Comparison of ENCODE assay signal across 11 cellular contexts in genomic region chr1:165686971-165687433, GRCh38. TPM values are rescaled to one million over a fixed set of nuclear protein-coding genes. Genes with fewer than 3 reads are reported as not detected.
DNase-seq lines count a peak whose midpoint lies in the region; ATAC-seq, FAIRE-seq and TF ChIP-seq lines count a peak whose summit lies in the region.
"Had no signal": no experiment of that assay in that cellular context is flagged by ENCODE, and none has a peak within 500 bp of the region (broad histone marks: within the 10 kb centered on the region; RNA-seq: fewer than 3 reads in every experiment).

No MANE protein-coding gene starts in this region.

- peak overlapping the region; percentile 77 for H3K27ac ChIP-seq in GM12878 (ENCODE audit: control insufficient read depth, insufficient read depth)
- H3K27ac ChIP-seq: tibial nerve had no signal

- no peak for DNase-seq in GM12878 (ENCODE audit: low read depth, low spot score)
- DNase-seq in GM20000 (ENCODE audit: low spot score), result no peak
- DNase-seq in DMS79 treated with DMSO at 0.1 percent for 48 hours (lab: John Stamatoyannopoulos, UW), result no peak
- no peak for DNase-seq in hepatic stellate cell (ENCODE audit: low spot score)
- DNase-seq: activated naive CD8-positive, alpha-beta T cell treated with anti-CD3 and anti-CD28 coated beads, Interleukin-2, amount 10 ng/mL, durations not matched to agents 7 days and 5 days; stimulated activated CD4-positive, alpha-beta T cell treated with anti-CD3 and anti-CD28 coated beads, Interleukin-4, amount 100 ng/mL, for 24 hours had no signal

- H3K9ac ChIP-seq in GM12878 (ENCODE audit: control insufficient read depth, insufficient read depth, low read length), result no peak overlapping the region

- peaks cover 0 to 28% of the 10 kb centered on the region in 2 experiments; a peak in 3 of 4 replicates for H3K36me3 ChIP-seq in GM12878 (ENCODE audit: control insufficient read depth in 2 of 2, insufficient read depth in 2 of 2, low read length in 1 of 2)

- intact Hi-C loops in GM12878 (cut with micrococcal nuclease; ENCODE audit: unreplicated experiment), result no loop called here

- H3K79me2 ChIP-seq in GM12878 (ENCODE audit: control insufficient read depth, insufficient read depth, low read length), result peaks cover 18% of the 10 kb centered on the region

- TF ChIP-seq POLR2A in GM18505 (IDR thresholded peaks at IDR 0.05; ENCODE audit: borderline replicate concordance, extremely low read depth, insufficient read depth, insufficient read length), result no peak
- TF ChIP-seq POLR2A in GM12878 (IDR thresholded peaks at IDR 0.05; ENCODE audit: low read depth, low read length), result no peak

- no peak overlapping the region; the same call in 1 of the 2 replicates for H2AFZ ChIP-seq in GM12878 (ENCODE audit: control insufficient read depth, low read depth, low read length)

- peak overlapping the region; percentile 21; the same call in 1 of the 2 replicates for H3K4me3 ChIP-seq in GM12878
- H3K4me3 ChIP-seq: tibial nerve had no signal

- BruUV-seq in GM12878 (replicated peaks; lab: Mats Ljungman, UMichigan), result no TSS peak

- SMC1A ChIA-PET in GM12878 (lab: Charles Lee; ENCODE audit: uncharacterized antibody, unreplicated experiment), result interaction anchor here (0.6 to 2.5 kb wide), 14 partner anchors 11 to 228 kb away, joined by 3 to 26 read pairs (median 4); partner anchors contain the start of genes ALDH9A1 and MGST3

- WGBS in GM12878 (ENCODE audit: insufficient coverage, insufficient replicate concordance, low lambda C conversion rate, missing lambda C conversion rate), result 34% methylated on average over 2 of the region's 2 CpGs

- ATAC-seq in GM18505 (IDR thresholded peaks at IDR 0.05; ENCODE audit: unreplicated experiment) (peak; percentile 33), GM21381 (IDR thresholded peaks at IDR 0.05; ENCODE audit: unreplicated experiment) (peak; percentile 31), HG03354 (IDR thresholded peaks at IDR 0.05; ENCODE audit: poor library complexity, severe bottlenecking, unreplicated experiment) (peak; percentile 38), GM12878 (peak; percentile 64)

- no peaks in the 10 kb centered on the region for H3K27me3 ChIP-seq in GM12878 (replicated peaks in 1 of 2; ENCODE audit: control insufficient read depth in 2 of 2, insufficient read depth in 2 of 2, low read length in 1 of 2)
- H3K27me3 ChIP-seq: tibial nerve had no signal

- TF ChIP-seq CTCF in GM12878 (IDR thresholded peaks at IDR 0.05 in 2 of 3, conservative IDR thresholded peaks at IDR 0.05 in 1 of 3; ENCODE audit: control insufficient read depth in 2 of 3, extremely low read depth in 1 of 3, insufficient read depth in 1 of 3, low read depth in 3 of 3, low read length in 3 of 3) (no peak), GM20000 (IDR thresholded peaks at IDR 0.05; ENCODE audit: extremely low read depth, missing control alignments) (no peak)

- no peak for FAIRE-seq in GM12878 (lab: Jason Lieb, UNC)
- FAIRE-seq: frontal cortex had no signal

- no peaks in the 10 kb centered on the region; the same call in 2 of the 3 replicates for H3K9me3 ChIP-seq in GM12878 (replicated peaks; ENCODE audit: control insufficient read depth, insufficient read depth, low read length)

- no peaks in the 10 kb centered on the region for H4K20me1 ChIP-seq in GM12878 (ENCODE audit: control insufficient read depth, insufficient read depth)

- in situ Hi-C loops in GM12878 (cut with MboI), result no loop called here

- H3K4me2 ChIP-seq in GM12878 (ENCODE audit: control insufficient read depth, insufficient read depth), result peak overlapping the region; percentile 45; the same call in 1 of the 2 replicates

- POLR2A ChIA-PET in GM12878 (lab: Charles Lee), result interaction anchor here (1.5 kb wide), 1 partner anchor 11 kb away, joined by 13 read pairs; the partner anchor contains the start of gene ALDH9A1

- H3K4me1 ChIP-seq in GM12878 (ENCODE audit: control insufficient read depth, insufficient read depth, low read length), result peaks cover 10% of the 10 kb centered on the region
- H3K4me1 ChIP-seq: tibial nerve had no signal

- RAD21 ChIA-PET in GM12878 (lab: Charles Lee; ENCODE audit: unreplicated experiment), result interaction anchor here (0.8 to 2.2 kb wide), 10 partner anchors 11 to 142 kb away, joined by 3 to 21 read pairs (median 3); partner anchors contain the start of genes ALDH9A1 and TMCO1

- TF ChIP-seq RAD21 in GM12878 (IDR thresholded peaks at IDR 0.05; ENCODE audit: insufficient read depth, low read depth, low read length), result no peak

- CTCF ChIA-PET in GM12878 (lab: Yijun Ruan, JAX), result interaction anchor here (0.9 to 6.5 kb wide), 19 partner anchors 11 to 234 kb away, joined by 3 to 62 read pairs (median 6); partner anchors contain the start of gene ALDH9A1

- TF ChIP-seq EP300 in GM12878 (IDR thresholded peaks at IDR 0.05; ENCODE audit: borderline replicate concordance in 1 of 2, control insufficient read depth in 1 of 2, low read depth in 2 of 2, low read length in 2 of 2), result no peak

TF ChIP-seq in GM12878, 131 proteins besides CTCF, POLR2A, EP300 and RAD21 (continues in another document):
- 0 out of 4 replicates have a peak, but pooled peaks of 1 of the 2 experiments have one; percentile 1 for TF ChIP-seq ETV6 (conservative IDR thresholded peaks at IDR 0.05 in 1 of 2, IDR thresholded peaks at IDR 0.05 in 1 of 2; ENCODE audit: borderline replicate concordance in 1 of 2, low read depth in 1 of 2)
- TF ChIP-seq SREBF1 (IDR thresholded peaks at IDR 0.05; ENCODE audit: low read length), result no peak
- no peak for TF ChIP-seq FOS (IDR thresholded peaks at IDR 0.05; ENCODE audit: borderline replicate concordance, extremely low read depth, insufficient read length)
- TF ChIP-seq ZNF384 (IDR thresholded peaks at IDR 0.05; ENCODE audit: borderline replicate concordance, low read depth, low read length), result 0 out of 2 replicates have a peak, but pooled peaks have one; percentile 11
- no peak for TF ChIP-seq ZNF217 (IDR thresholded peaks at IDR 0.05)
- TF ChIP-seq CBX5 (IDR thresholded peaks at IDR 0.05; ENCODE audit: low read depth), result no peak
- no peak for TF ChIP-seq IRF3 (IDR thresholded peaks at IDR 0.05)
- no peak for TF ChIP-seq SMARCA5 (IDR thresholded peaks at IDR 0.05)
- TF ChIP-seq KDM1A (IDR thresholded peaks at IDR 0.05; ENCODE audit: borderline replicate concordance), result no peak

RNA-seq across cellular contexts. Expression of gene ALDH9A1, which starts 11.4 kb away (rescaled TPM):
- 14.6 and 21.1 TPM in 2 replicates for total RNA-seq in GM12878 (2013; cell fraction: nucleolus; rRNA removed)
- total RNA-seq in GM12878 (2014; rRNA removed) (28.7 and 34.5 TPM in 2 replicates), GM12878 (2014; rRNA removed; fragmentation: Illumina TruSeq; extraction: Trizol) (30.6 and 30.9 TPM in 2 replicates), GM12878 (2021) (34.4 and 37.0 TPM in 2 replicates)
- polyA plus RNA-seq in GM12878 (2011; ENCODE audit: low read depth), result 22.9 TPM
- polyA plus RNA-seq in GM12878 (2011; rRNA removed) (106 and 128 TPM in 2 replicates), GM12878 (2014; fragmentation: Illumina TruSeq; extraction: Trizol) (37.2 and 42.2 TPM in 2 replicates), GM12878 (2014; fragmentation: Nextera tagmentation; extraction: Ambion mirVana) (10 to 100 TPM; 25.7 to 35.6 TPM), GM12878 (2014; rRNA removed) (22.7 and 26.7 TPM in 2 replicates), GM12878 (2016; fragmentation: Nextera tagmentation; extraction: Ambion mirVana) (10 to 100 TPM; 49.1 to 51.5 TPM)
- polyA plus RNA-seq in GM12878 (2011; cell fraction: cytosol; rRNA removed), result 36.1 and 36.4 TPM in 2 replicates
- polyA plus RNA-seq in GM12878 (2011; cell fraction: nucleus; rRNA removed), result 37.3 and 42.6 TPM in 2 replicates
- 24.0 and 33.1 TPM in 2 replicates for polyA plus RNA-seq in GM12878 (2012)
- polyA minus RNA-seq in GM12878 (2011; rRNA and poly(A)+ RNA removed), result 47.6 and 80.2 TPM in 2 replicates
- polyA minus RNA-seq in GM12878 (2011; cell fraction: cytosol; rRNA and poly(A)+ RNA removed), result 21.8 and 35.5 TPM in 2 replicates
- polyA minus RNA-seq in GM12878 (2011; cell fraction: nucleus; rRNA and poly(A)+ RNA removed), result 13.7 and 23.9 TPM in 2 replicates

RNA-seq across cellular contexts. Expression of gene MGST3, which starts 56.0 kb away (rescaled TPM):
- 25.0 and 25.3 TPM in 2 replicates for total RNA-seq in GM12878 (2013; cell fraction: nucleolus; rRNA removed)
- 55.3 and 63.2 TPM in 2 replicates for total RNA-seq in GM12878 (2014; rRNA removed)
- total RNA-seq in GM12878 (2014; rRNA removed; fragmentation: Illumina TruSeq; extraction: Trizol), result 38.0 and 44.9 TPM in 2 replicates
- 37.3 and 41.4 TPM in 2 replicates for total RNA-seq in GM12878 (2021)
- polyA plus RNA-seq in GM12878 (2011; ENCODE audit: low read depth), result 84.8 TPM
- polyA plus RNA-seq in GM12878 (2011; rRNA removed), result 58.9 and 64.9 TPM in 2 replicates
- polyA plus RNA-seq in GM12878 (2011; cell fraction: cytosol; rRNA removed), result 68.7 and 81.4 TPM in 2 replicates
- 52.0 and 106 TPM in 2 replicates for polyA plus RNA-seq in GM12878 (2011; cell fraction: nucleus; rRNA removed)
- 60.0 and 63.1 TPM in 2 replicates for polyA plus RNA-seq in GM12878 (2012)
- 41.0 and 45.6 TPM in 2 replicates for polyA plus RNA-seq in GM12878 (2014; fragmentation: Illumina TruSeq; extraction: Trizol)
- polyA plus RNA-seq in GM12878 (2014; fragmentation: Nextera tagmentation; extraction: Ambion mirVana), result 100 to 1,000 TPM; 137 to 145 TPM
- 60.3 and 72.6 TPM in 2 replicates for polyA plus RNA-seq in GM12878 (2014; rRNA removed)
- 100 to 1,000 TPM; 105 to 120 TPM for polyA plus RNA-seq in GM12878 (2016; fragmentation: Nextera tagmentation; extraction: Ambion mirVana)
- 21.4 and 31.2 TPM in 2 replicates for polyA minus RNA-seq in GM12878 (2011; rRNA and poly(A)+ RNA removed)
- polyA minus RNA-seq in GM12878 (2011; cell fraction: cytosol; rRNA and poly(A)+ RNA removed), result 15.9 and 19.5 TPM in 2 replicates
- polyA minus RNA-seq in GM12878 (2011; cell fraction: nucleus; rRNA and poly(A)+ RNA removed), result 10.3 and 16.4 TPM in 2 replicates
